In the genomic region with DNA sequence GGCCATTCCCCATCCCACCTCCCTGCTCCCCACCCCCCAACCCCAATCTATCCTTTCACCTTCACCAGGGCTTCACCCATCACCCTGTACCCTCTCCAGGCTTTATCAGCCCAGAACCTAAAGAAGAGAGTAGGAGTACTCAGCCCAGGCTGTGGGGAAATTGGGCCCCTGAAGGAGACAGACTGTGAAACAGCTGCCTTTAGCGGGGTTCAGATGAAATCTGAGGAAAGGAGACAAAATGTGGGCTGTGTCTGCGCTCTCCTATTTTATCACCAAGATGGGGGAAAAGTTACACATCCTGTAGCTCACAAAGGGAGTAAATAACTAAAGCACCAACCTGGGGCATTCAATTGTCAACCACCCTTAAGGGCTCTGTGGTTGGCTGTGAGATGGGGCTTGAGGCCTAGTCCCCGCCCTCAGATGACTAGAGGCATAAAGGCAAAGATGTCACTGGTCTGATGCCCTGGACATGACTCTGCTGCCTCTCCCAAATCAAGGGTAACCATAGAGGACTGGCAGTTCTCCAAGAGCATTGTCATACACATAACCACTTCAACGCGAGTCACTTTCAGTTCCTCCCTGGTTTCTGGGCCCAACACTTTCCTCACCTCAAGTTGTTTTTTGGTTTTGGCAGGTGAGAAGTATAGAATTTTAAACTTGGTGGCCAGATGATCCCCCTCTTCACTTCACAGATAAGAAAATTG, we compare ENCODE assay signal across 8 cellular contexts. TPM values are rescaled to one million over a fixed set of nuclear protein-coding genes. Genes with fewer than 3 reads are reported as not detected.
DNase-seq lines count a peak whose midpoint lies in the region; ATAC-seq and TF ChIP-seq lines count a peak whose summit lies in the region.

No MANE protein-coding gene starts in this region.

- H3K36me3 ChIP-seq in ovary = no peaks in the 10 kb centered on the region

- ATAC-seq in HG02943 (IDR thresholded peaks at IDR 0.05; ENCODE audit: low read depth, unreplicated experiment) (peak; percentile 95), foreskin keratinocyte (peak; percentile 74)

- H3K4me1 ChIP-seq in foreskin keratinocyte (peaks cover 5% of the 10 kb centered on the region), ovary (ENCODE audit: insufficient read depth) (no peaks in the 10 kb centered on the region)

- TF ChIP-seq CTCF in foreskin keratinocyte (conservative IDR thresholded peaks at IDR 0.05) (no peak), ovary (IDR thresholded peaks at IDR 0.05) (no peak)

- DNase-seq in NCI-H1105 treated with DMSO at 0.1 percent for 48 hours (lab: John Stamatoyannopoulos, UW) = peak; percentile 8
- DNase-seq in NCI-H1105 (lab: John Stamatoyannopoulos, UW) = no peak
- peak; percentile 92 for DNase-seq in NOMO-1 treated with dmso at 0.1 percent for 144 hours (lab: John Stamatoyannopoulos, UW; ENCODE audit: unreplicated experiment)
- peak; percentile 52 for DNase-seq in activated T-cell treated with anti-CD3 and anti-CD28 coated beads, Interleukin-2, amount 50 U/mL, for 1 hour
- peak; percentile 61 to 80 for DNase-seq in foreskin keratinocyte
- DNase-seq in stimulated activated CD4-positive, alpha-beta T cell treated with anti-CD3 and anti-CD28 coated beads, Interleukin-1b, Interleukin-23, amount 100 ng/mL, for 24 hours (ENCODE audit: low read depth in 4 of 4, low spot score in 1 of 4) = peak in 3 of 4 experiments; percentile 33 to 51 (median 48)
- no peak for DNase-seq in ovary

- TF ChIP-seq POLR2A in ovary (IDR thresholded peaks at IDR 0.05) = no peak

- H3K27ac ChIP-seq in foreskin keratinocyte (no peak overlapping the region), ovary (no peak overlapping the region)

- WGBS in ovary, 3 donors = 71 to 79% (median 77%) methylated on average over 5 of the region's 5 CpGs

- H3K9me3 ChIP-seq in ovary = no peaks in the 10 kb centered on the region

- H3K27me3 ChIP-seq in foreskin keratinocyte (no peaks in the 10 kb centered on the region), ovary (no peaks in the 10 kb centered on the region)

- intact Hi-C loops in ovary (cut with DNase I) = no loop called here

- TF ChIP-seq EP300 in ovary (IDR thresholded peaks at IDR 0.05) = no peak

- no peak overlapping the region for H3K4me3 ChIP-seq in ovary

RNA-seq across cellular contexts. Expression of a gene that starts 30.0 kb away (rescaled TPM):
- total RNA-seq in foreskin keratinocyte (10.3 and 11.4 TPM in 2 replicates), ovary (10 to 100 TPM in 6 of 7 donors, 1 to 10 TPM in 1; 9.5 to 50.9 (median 31.1) TPM)
- polyA plus RNA-seq in foreskin keratinocyte (15.0 TPM in 2 replicates), ovary (10 to 100 TPM; 23.2 to 31.5 TPM)

Comparison
In these comparisons a context has a peak if more than half of its experiments do, and no peak if none do; other contexts are left out.
1. DNase-seq: peak in NCI-H1105 treated with DMSO at 0.1 percent for 48 hours (single experiment), NOMO-1 treated with dmso at 0.1 percent for 144 hours (single experiment), activated T-cell treated with anti-CD3 and anti-CD28 coated beads, Interleukin-2, amount 50 U/mL, for 1 hour (single experiment), foreskin keratinocyte (2 of 2) and stimulated activated CD4-positive, alpha-beta T cell treated with anti-CD3 and anti-CD28 coated beads, Interleukin-1b, Interleukin-23, amount 100 ng/mL, for 24 hours (3 of 4); none in NCI-H1105 (single experiment) and ovary (0 of 5).